12 cellular contexts compared by ENCODE assay signal in genomic region chr1:910311-910880, GRCh38. TPM values are rescaled to one million over a fixed set of nuclear protein-coding genes. Genes with fewer than 3 reads are reported as not detected.
DNase-seq lines count a peak whose midpoint lies in the region; ATAC-seq and TF ChIP-seq lines count a peak whose summit lies in the region.
"Had no signal": no experiment of that assay in that cellular context is flagged by ENCODE, and none has a peak within 500 bp of the region (broad histone marks: within the 10 kb centered on the region; RNA-seq: fewer than 3 reads in every experiment).

No MANE protein-coding gene starts in this region.

- H3K79me2 ChIP-seq in GM23248 (ENCODE audit: insufficient read depth), result no peaks in the 10 kb centered on the region

- peak overlapping the region; percentile 52 for H3K4me3 ChIP-seq in GM23248
- no peak overlapping the region for H3K4me3 ChIP-seq in colonic mucosa
- peak overlapping the region in 1 of 2 donors; percentile 25 for H3K4me3 ChIP-seq in vagina
- no peak overlapping the region for H3K4me3 ChIP-seq in effector memory CD4-positive, alpha-beta T cell (ENCODE audit: insufficient read depth, low read depth, low read length, poor library complexity, severe bottlenecking)

- TF ChIP-seq POLR2A in vagina (IDR thresholded peaks at IDR 0.05), result no peak

- in situ Hi-C loops in GM23248 (cut with MboI), result no loop called here

- peak overlapping the region; percentile 72 for H3K4me2 ChIP-seq in GM23248 (ENCODE audit: unreplicated experiment)

- H3K9ac ChIP-seq in GM23248, result peak overlapping the region; percentile 74
- H3K9ac ChIP-seq in colonic mucosa (ENCODE audit: low read depth in 2 of 2, low read length in 2 of 2), result no peak overlapping the region

- no peaks in the 10 kb centered on the region for H3K9me3 ChIP-seq in GM23248 (ENCODE audit: low read depth)
- H3K9me3 ChIP-seq in colonic mucosa, result no peaks in the 10 kb centered on the region
- no peaks in the 10 kb centered on the region for H3K9me3 ChIP-seq in vagina
- H3K9me3 ChIP-seq in effector memory CD4-positive, alpha-beta T cell (ENCODE audit: control insufficient read depth, low read length), result no peaks in the 10 kb centered on the region

- H3K4me1 ChIP-seq in GM23248 (ENCODE audit: insufficient read depth) (peaks cover 29% of the 10 kb centered on the region), colonic mucosa (peaks cover 5% of the 10 kb centered on the region), vagina (peaks cover 4% of the 10 kb centered on the region)
- peaks cover under 1% of the 10 kb centered on the region for H3K4me1 ChIP-seq in effector memory CD4-positive, alpha-beta T cell (ENCODE audit: control insufficient read depth, insufficient read depth, low read length, poor library complexity, severe bottlenecking)

- H3K27me3 ChIP-seq in GM23248 (replicated peaks; ENCODE audit: insufficient read depth) (no peaks in the 10 kb centered on the region), colonic mucosa (peaks cover 37% of the 10 kb centered on the region), vagina (no peaks in the 10 kb centered on the region)
- H3K27me3 ChIP-seq in effector memory CD4-positive, alpha-beta T cell (replicated peaks; ENCODE audit: control insufficient read depth, insufficient read depth, low read length, poor library complexity, severe bottlenecking), result peaks cover 7% of the 10 kb centered on the region

- ATAC-seq in GM21825 (IDR thresholded peaks at IDR 0.05; ENCODE audit: unreplicated experiment), result no peak
- ATAC-seq: CD8-positive, alpha-beta T cell; stimulated activated naive B cell treated with anti-CD40 and anti-IgM and Interleukin-4, amounts not matched to agents 10 μg/mL and 1 μg/mL and 100 μg/mL, for 72 hours had no signal

- no peaks in the 10 kb centered on the region for H3K9me2 ChIP-seq in GM23248 (ENCODE audit: insufficient read depth)

- 22 to 38% methylated on average over 17 to 29 of the region's 29 CpGs for WGBS in GM23248 (ENCODE audit: low coverage in 1 of 2, low lambda C conversion rate in 2 of 2, missing lambda C conversion rate in 2 of 2), 2 experiments

- peak overlapping the region; percentile 34; the same call in 1 of the 2 replicates for H2AFZ ChIP-seq in GM23248

- TF ChIP-seq CTCF in 22Rv1 (IDR thresholded peaks at IDR 0.05) (no peak), colonic mucosa (IDR thresholded peaks at IDR 0.05) (no peak), vagina (IDR thresholded peaks at IDR 0.05) (no peak)

- peaks cover 13% of the 10 kb centered on the region; the same call in 1 of the 2 replicates for H3F3A ChIP-seq in GM23248 (ENCODE audit: insufficient read depth)

- H3K27ac ChIP-seq in 22Rv1 (peak overlapping the region; percentile 7; the same call in 1 of the 2 replicates), GM23248 (peak overlapping the region; percentile 37), colonic mucosa (no peak overlapping the region), vagina (no peak overlapping the region)
- no peak overlapping the region for H3K27ac ChIP-seq in effector memory CD4-positive, alpha-beta T cell (ENCODE audit: insufficient read depth, low read length, poor library complexity, severe bottlenecking)

- no peaks in the 10 kb centered on the region for H4K20me1 ChIP-seq in GM23248 (ENCODE audit: insufficient read depth)

- DNase-seq in GM23248 (peak; percentile 50), colonic mucosa (peak; percentile 16), mucosa of gallbladder (ENCODE audit: low spot score) (peak; percentile 13), middle frontal gyrus (ENCODE audit: extremely low spot score, low spot score) (no peak), vagina (ENCODE audit: extremely low spot score in 2 of 2) (no peak)
- DNase-seq in effector memory CD4-positive, alpha-beta T cell, result no peak
- DNase-seq: NCI-H1105 treated with DMSO at 0.1 percent for 48 hours; stimulated activated naive B cell treated with anti-CD40 and anti-IgM and Interleukin-4, amounts not matched to agents 10 μg/mL and 1 μg/mL and 100 μg/mL, for 72 hours; T-helper 9 cell had no signal

- H3K36me3 ChIP-seq in GM23248 (ENCODE audit: low read depth) (no peaks in the 10 kb centered on the region), colonic mucosa (no peaks in the 10 kb centered on the region), vagina (no peaks in the 10 kb centered on the region)
- H3K36me3 ChIP-seq in effector memory CD4-positive, alpha-beta T cell (ENCODE audit: control insufficient read depth, insufficient read depth, low read length), result no peaks in the 10 kb centered on the region

- intact Hi-C loops in colonic mucosa (cut with DNase I) (no loop called here), vagina (cut with DNase I) (no loop called here)

RNA-seq across cellular contexts. Expression of gene SAMD11, which starts 13.3 kb away (rescaled TPM):
- 40.9 and 68.3 TPM in 2 replicates for total RNA-seq in GM23248 (2014; rRNA removed; shearing (Covaris generic))
- 8.0 and 8.2 TPM in 2 replicates for polyA plus RNA-seq in GM23248 (2016; fragmentation: Nextera tagmentation; extraction: Ambion mirVana)
- total RNA-seq in colonic mucosa (1 to 10 TPM; 3.0 to 4.2 TPM), mucosa of gallbladder (15.0 TPM), vagina (33.9 TPM)
- total RNA-seq: CD8-positive, alpha-beta T cell had no signal

RNA-seq across cellular contexts. Expression of gene NOC2L, which starts 48.7 kb away (rescaled TPM):
- total RNA-seq in GM23248 (2014; rRNA removed; shearing (Covaris generic)), result 66.4 and 67.3 TPM in 2 replicates
- polyA plus RNA-seq in GM23248 (2016; fragmentation: Nextera tagmentation; extraction: Ambion mirVana), result 64.0 and 65.0 TPM in 2 replicates
- total RNA-seq in colonic mucosa, result 100 to 1,000 TPM in 1 of 2 donors, 10 to 100 TPM in 1; 46.9 to 127 TPM
- total RNA-seq in mucosa of gallbladder, result 54.1 TPM
- 42.5 TPM for total RNA-seq in vagina

RNA-seq across cellular contexts. Expression of gene KLHL17, which starts 50.0 kb away (rescaled TPM):
- total RNA-seq in GM23248 (2014; rRNA removed; shearing (Covaris generic)), result 19.2 and 23.3 TPM in 2 replicates
- 4.7 and 5.5 TPM in 2 replicates for polyA plus RNA-seq in GM23248 (2016; fragmentation: Nextera tagmentation; extraction: Ambion mirVana)
- total RNA-seq in colonic mucosa (10 to 100 TPM in 1 of 2 donors, 1 to 10 TPM in 1; 9.9 to 16.7 TPM), mucosa of gallbladder (22.5 TPM), vagina (19.6 TPM)

RNA-seq across cellular contexts. Expression of gene PLEKHN1, which starts 55.9 kb away (rescaled TPM):
- 1.4 and 2.1 TPM in 2 replicates for total RNA-seq in GM23248 (2014; rRNA removed; shearing (Covaris generic))
- polyA plus RNA-seq in GM23248 (2016; fragmentation: Nextera tagmentation; extraction: Ambion mirVana), result 1.7 and 2.5 TPM in 2 replicates
- total RNA-seq in colonic mucosa, result under 1 TPM; 0.61 to 0.64 TPM
- 1.8 TPM for total RNA-seq in mucosa of gallbladder
- total RNA-seq in vagina, result 15.2 TPM

Comparison
In these comparisons a context has a peak if more than half of its experiments do, and no peak if none do; other contexts are left out.
1. H3K27ac ChIP-seq: peak in 22Rv1 (single experiment) and GM23248 (single experiment); none in colonic mucosa (single experiment), vagina (single experiment) and effector memory CD4-positive, alpha-beta T cell (single experiment).
2. DNase-seq: peak in GM23248 (single experiment), colonic mucosa (single experiment) and mucosa of gallbladder (single experiment); none in middle frontal gyrus (single experiment), vagina (0 of 2) and effector memory CD4-positive, alpha-beta T cell (0 of 3).